ENCODE assay signal across 14 cellular contexts in genomic region chr3:26353052-26353451, GRCh38.
"Had no signal": no experiment of that assay in that cellular context is flagged by ENCODE, and none has a peak within 500 bp of the region (broad histone marks: within the 10 kb centered on the region; RNA-seq: fewer than 3 reads in every experiment).

No MANE protein-coding gene starts in this region.

- H3K4me1 Mint-ChIP-seq: naive thymus-derived CD4-positive, alpha-beta T cell; nephron progenitor cell had no signal

- H3K27ac Mint-ChIP-seq: dendritic cell treated with granulocyte-macrophage colony-stimulating factor and Interleukin-4, amounts not matched to agents 40 ng/mL and 50 ng/mL, for 4 days; effector memory CD8-positive, alpha-beta T cell; naive thymus-derived CD4-positive, alpha-beta T cell; nephron progenitor cell had no signal

- FAIRE-seq: keratinocyte had no signal

- DNase-seq: effector memory CD8-positive, alpha-beta T cell; gastrocnemius medialis; mammary epithelial cell; naive thymus-derived CD4-positive, alpha-beta T cell; nephron progenitor cell; psoas muscle; stimulated activated CD4-positive, alpha-beta T cell treated with anti-CD3 and anti-CD28 coated beads, Interleukin-12 subunit alpha, Interleukin-12 subunit beta, amount 100 ng/mL, for 4 hours; stimulated activated naive CD4-positive, alpha-beta T cell; stomach; substantia nigra; transverse colon had no signal

- ATAC-seq: effector memory CD8-positive, alpha-beta T cell; gastrocnemius medialis; naive thymus-derived CD4-positive, alpha-beta T cell; psoas muscle; sciatic nerve had no signal

- H3K27me3 Mint-ChIP-seq: dendritic cell treated with granulocyte-macrophage colony-stimulating factor and Interleukin-4, amounts not matched to agents 40 ng/mL and 50 ng/mL, for 4 days; effector memory CD8-positive, alpha-beta T cell; naive thymus-derived CD4-positive, alpha-beta T cell had no signal

- H3K4me3 Mint-ChIP-seq: dendritic cell treated with granulocyte-macrophage colony-stimulating factor and Interleukin-4, amounts not matched to agents 40 ng/mL and 50 ng/mL, for 4 days; effector memory CD8-positive, alpha-beta T cell; naive thymus-derived CD4-positive, alpha-beta T cell; nephron progenitor cell had no signal
